9 cellular contexts compared by ENCODE assay signal in genomic region chr9:70411141-70411929, GRCh38. TPM values are rescaled to one million over a fixed set of nuclear protein-coding genes. Genes with fewer than 3 reads are reported as not detected.
DNase-seq lines count a peak whose midpoint lies in the region; ATAC-seq, FAIRE-seq and TF ChIP-seq lines count a peak whose summit lies in the region.
"Had no signal": no experiment of that assay in that cellular context is flagged by ENCODE, and none has a peak within 500 bp of the region (broad histone marks: within the 10 kb centered on the region; RNA-seq: fewer than 3 reads in every experiment).

No MANE protein-coding gene starts in this region.

- no peak for TF ChIP-seq POLR2A in A549 (IDR thresholded peaks at IDR 0.05; ENCODE audit: low read length)

- no peaks in the 10 kb centered on the region for H3K36me3 ChIP-seq in mucosa of stomach (ENCODE audit: control insufficient read depth, insufficient read depth, low read length)

- ATAC-seq in A549 = no peak

- FAIRE-seq in A549 (lab: Jason Lieb, UNC) = no peak
- FAIRE-seq: islet of Langerhans had no signal

- WGBS in A549 (ENCODE audit: missing lambda C conversion rate) = 89% methylated on average over 15 of the region's 15 CpGs

- H3K4me1 ChIP-seq in A549 (peaks cover 4% of the 10 kb centered on the region; the same call in 2 of the 3 replicates), mucosa of stomach (ENCODE audit: control insufficient read depth, insufficient read depth, low read length) (peaks cover 26% of the 10 kb centered on the region)

- H3K27me3 ChIP-seq in mucosa of stomach (ENCODE audit: control insufficient read depth, insufficient read depth, low read length) = no peaks in the 10 kb centered on the region

- no peak for TF ChIP-seq EP300 in A549 (IDR thresholded peaks at IDR 0.05)

- H3K4me3 ChIP-seq in A549 = no peak overlapping the region
- H3K4me3 ChIP-seq in mucosa of stomach (ENCODE audit: low read length) = peak overlapping the region; percentile 92

- H3K27ac ChIP-seq in A549 (no peak overlapping the region), epithelial cell of prostate (peak overlapping the region; percentile 98), temporal lobe (ENCODE audit: low read depth, low read length) (peak overlapping the region; percentile 98)

- H3K9ac ChIP-seq in mucosa of stomach (ENCODE audit: low read length) = peak overlapping the region; percentile 100

- CTCF ChIA-PET in A549 (lab: Yijun Ruan, JAX) = interaction anchor here (1.0 to 1.1 kb wide), 3 partner anchors 20 to 191 kb away, joined by 3 to 5 read pairs (median 3); no protein-coding TSS in a partner anchor

- POLR2A ChIA-PET in A549 (lab: Yijun Ruan, JAX) = interaction anchor here (2.2 kb wide), 1 partner anchor 9 kb away, joined by 12 read pairs; no protein-coding TSS in a partner anchor

- H3K9me3 ChIP-seq in A549 (no peaks in the 10 kb centered on the region), mucosa of stomach (ENCODE audit: control insufficient read depth, low read length) (no peaks in the 10 kb centered on the region)

- TF ChIP-seq CTCF in A549 (IDR thresholded peaks at IDR 0.05) = no peak

- DNase-seq in A549 (ENCODE audit: low read depth in 1 of 2, low spot score in 1 of 2) (no peak), HK-2 (ENCODE audit: unreplicated experiment) (peak; percentile 16), epithelial cell of prostate (ENCODE audit: low read depth, low spot score) (no peak), A172 (ENCODE audit: low spot score) (no peak), NCI-H2196 treated with DMSO at 0.1 percent for 48 hours (lab: John Stamatoyannopoulos, UW; ENCODE audit: unreplicated experiment) (no peak)
- peak; percentile 81 for DNase-seq in activated CD8-positive, alpha-beta memory T cell treated with anti-CD3 and anti-CD28 coated beads for 24 hours

- H3K4me2 ChIP-seq in A549 = peak overlapping the region; percentile 87; the same call in 1 of the 3 replicates

- no peak for TF ChIP-seq RAD21 in A549 (conservative IDR thresholded peaks at IDR 0.05 in 1 of 2, IDR thresholded peaks at IDR 0.05 in 1 of 2)

TF ChIP-seq in A549, 52 proteins besides CTCF, POLR2A, EP300 and RAD21:
- TF ChIP-seq PHF8 (IDR thresholded peaks at IDR 0.05; ENCODE audit: borderline replicate concordance, low read depth) (no peak), NPAS2 (CRISPR knock-in tag; IDR thresholded peaks at IDR 0.05; ENCODE audit: borderline replicate concordance) (no peak), EHMT2 (IDR thresholded peaks at IDR 0.05; ENCODE audit: low read depth) (no peak), MAZ (IDR thresholded peaks at IDR 0.05; ENCODE audit: borderline replicate concordance, low read depth, low read length) (no peak), KDM1A (IDR thresholded peaks at IDR 0.05; ENCODE audit: low read depth) (no peak), SMC3 (IDR thresholded peaks at IDR 0.05) (no peak), JUN (IDR thresholded peaks at IDR 0.05) (no peak), ELK1 (IDR thresholded peaks at IDR 0.05; ENCODE audit: low read depth, low read length) (no peak), CHD2 (IDR thresholded peaks at IDR 0.05; ENCODE audit: low read length, partially characterized antibody) (no peak), RNF2 (IDR thresholded peaks at IDR 0.05; ENCODE audit: borderline replicate concordance, low read depth) (no peak), HOXB13 (CRISPR knock-in tag; IDR thresholded peaks at IDR 0.05; ENCODE audit: low read depth) (no peak), TP53 (CRISPR knock-in tag; IDR thresholded peaks at IDR 0.05) (no peak), BCL3 (IDR thresholded peaks at IDR 0.05) (no peak), PBX3 (IDR thresholded peaks at IDR 0.05) (no peak), ZC3H11A (IDR thresholded peaks at IDR 0.05) (no peak), USF2 (IDR thresholded peaks at IDR 0.05) (no peak), RCOR1 (IDR thresholded peaks at IDR 0.05; ENCODE audit: low read depth, low read length) (no peak)
TF ChIP-seq in A549: peak in this region for 0.

RNA-seq across cellular contexts. Expression of gene KLF9, which starts 3.1 kb away (rescaled TPM):
- polyA plus RNA-seq in A549 (2011; rRNA removed) (3.1 and 3.9 TPM in 2 replicates), A549 (2017; fragmentation: RNase III; extraction: RNeasy Plus Mini Kit Qiagen cat#74134 plus additional on column Dnase treatment) (0.52 to 0.84 TPM (median 0.76 TPM) in 3 replicates)
- polyA plus RNA-seq in A549 (2012; cell fraction: cytosol; rRNA removed) = 0.41 and 0.62 TPM in 2 replicates
- 0.38 and 0.50 TPM in 2 replicates for polyA plus RNA-seq in A549 (2012; cell fraction: nucleus; rRNA removed)
- 2.3 and 2.7 TPM in 2 replicates for polyA minus RNA-seq in A549 (2011; rRNA and poly(A)+ RNA removed)
- total RNA-seq in temporal lobe = 10.1 TPM
- 0.81 and 1.1 TPM in 2 replicates for total RNA-seq in A172 (2014; rRNA removed; shearing (Covaris generic))

Comparison
In these comparisons a context has a peak if more than half of its experiments do, and no peak if none do; other contexts are left out.
1. DNase-seq: peak in HK-2 (single experiment) and activated CD8-positive, alpha-beta memory T cell treated with anti-CD3 and anti-CD28 coated beads for 24 hours (single experiment); none in A549 (0 of 2), epithelial cell of prostate (single experiment), A172 (single experiment) and NCI-H2196 treated with DMSO at 0.1 percent for 48 hours (single experiment).
2. H3K27ac ChIP-seq: peak in epithelial cell of prostate (single experiment) and temporal lobe (single experiment); none in A549 (0 of 2).